2 cellular contexts compared by ENCODE assay signal in the genomic region with DNA sequence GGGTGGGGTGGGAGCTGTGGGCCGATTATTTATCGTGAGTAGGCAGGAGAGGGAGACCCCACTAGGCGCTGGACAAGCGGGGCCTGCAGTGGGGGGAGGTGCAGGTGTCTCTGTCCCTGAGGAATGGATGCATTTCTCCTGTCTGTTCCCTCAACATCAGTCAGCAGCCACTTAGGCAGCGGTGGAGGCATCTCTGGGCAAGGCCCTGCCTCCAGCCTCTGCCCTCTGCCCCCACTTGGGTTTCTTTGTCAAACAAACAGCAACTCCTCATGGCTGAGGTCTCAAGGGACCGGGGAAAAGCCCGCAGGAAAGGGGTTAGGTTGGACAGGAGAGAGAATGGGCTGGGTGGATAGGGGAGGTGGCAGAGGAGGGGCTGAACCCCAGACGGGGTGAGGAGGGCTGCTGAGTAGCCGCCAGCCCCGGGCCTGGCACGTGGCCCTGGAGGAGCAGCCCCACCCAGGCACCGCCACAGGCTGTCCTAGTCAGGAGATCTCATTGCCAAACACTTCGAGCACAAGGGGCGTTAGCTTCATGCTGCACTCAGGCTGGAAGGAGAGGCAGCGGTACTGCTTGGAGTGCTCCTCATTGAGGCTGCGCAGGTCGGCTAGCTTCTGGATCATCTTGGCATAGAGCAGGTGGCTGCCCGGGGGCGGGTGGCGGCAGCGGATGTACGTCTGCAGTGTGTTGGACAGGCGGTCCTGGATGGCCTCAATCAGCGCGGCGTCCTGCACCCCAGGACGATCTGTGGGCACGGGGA.
TF ChIP-seq lines count a peak whose summit lies in the region.

No MANE protein-coding gene starts in this region.

TF ChIP-seq in HepG2, 621 proteins besides CTCF, POLR2A, EP300 and RAD21:
- TF ChIP-seq ZFAT (CRISPR knock-in tag; conservative IDR thresholded peaks at IDR 0.05): no peak
- no peak for TF ChIP-seq MED8 (CRISPR knock-in tag; IDR thresholded peaks at IDR 0.05; ENCODE audit: insufficient replicate concordance)
- no peak for TF ChIP-seq ZNF260 (CRISPR knock-in tag; IDR thresholded peaks at IDR 0.05; ENCODE audit: borderline replicate concordance, low read depth)
- no peak for TF ChIP-seq ATRX (CRISPR knock-in tag; IDR thresholded peaks at IDR 0.05; ENCODE audit: borderline replicate concordance)
- TF ChIP-seq, protein P1, sequence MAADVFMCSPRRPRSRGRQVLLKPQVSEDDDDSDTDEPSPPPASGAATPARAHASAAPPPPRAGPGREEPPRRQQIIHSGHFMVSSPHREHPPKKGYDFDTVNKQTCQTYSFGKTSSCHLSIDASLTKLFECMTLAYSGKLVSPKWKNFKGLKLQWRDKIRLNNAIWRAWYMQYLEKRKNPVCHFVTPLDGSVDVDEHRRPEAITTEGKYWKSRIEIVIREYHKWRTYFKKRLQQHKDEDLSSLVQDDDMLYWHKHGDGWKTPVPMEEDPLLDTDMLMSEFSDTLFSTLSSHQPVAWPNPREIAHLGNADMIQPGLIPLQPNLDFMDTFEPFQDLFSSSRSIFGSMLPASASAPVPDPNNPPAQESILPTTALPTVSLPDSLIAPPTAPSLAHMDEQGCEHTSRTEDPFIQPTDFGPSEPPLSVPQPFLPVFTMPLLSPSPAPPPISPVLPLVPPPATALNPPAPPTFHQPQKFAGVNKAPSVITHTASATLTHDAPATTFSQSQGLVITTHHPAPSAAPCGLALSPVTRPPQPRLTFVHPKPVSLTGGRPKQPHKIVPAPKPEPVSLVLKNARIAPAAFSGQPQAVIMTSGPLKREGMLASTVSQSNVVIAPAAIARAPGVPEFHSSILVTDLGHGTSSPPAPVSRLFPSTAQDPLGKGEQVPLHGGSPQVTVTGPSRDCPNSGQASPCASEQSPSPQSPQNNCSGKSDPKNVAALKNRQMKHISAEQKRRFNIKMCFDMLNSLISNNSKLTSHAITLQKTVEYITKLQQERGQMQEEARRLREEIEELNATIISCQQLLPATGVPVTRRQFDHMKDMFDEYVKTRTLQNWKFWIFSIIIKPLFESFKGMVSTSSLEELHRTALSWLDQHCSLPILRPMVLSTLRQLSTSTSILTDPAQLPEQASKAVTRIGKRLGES (CRISPR knock-in tag; IDR thresholded peaks at IDR 0.05; ENCODE audit: borderline replicate concordance): no peak
- TF ChIP-seq PCBP1 (IDR thresholded peaks at IDR 0.05; ENCODE audit: borderline replicate concordance, low read depth, low read length): no peak
- TF ChIP-seq ZNF749 (CRISPR knock-in tag; IDR thresholded peaks at IDR 0.05; ENCODE audit: borderline replicate concordance): no peak
- TF ChIP-seq, protein P2, sequence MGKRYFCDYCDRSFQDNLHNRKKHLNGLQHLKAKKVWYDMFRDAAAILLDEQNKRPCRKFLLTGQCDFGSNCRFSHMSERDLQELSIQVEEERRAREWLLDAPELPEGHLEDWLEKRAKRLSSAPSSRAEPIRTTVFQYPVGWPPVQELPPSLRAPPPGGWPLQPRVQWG (CRISPR knock-in tag; IDR thresholded peaks at IDR 0.05; ENCODE audit: borderline replicate concordance, low read depth): no peak
- no peak for TF ChIP-seq ZNF75D (CRISPR knock-in tag; IDR thresholded peaks at IDR 0.05; ENCODE audit: borderline replicate concordance)
- TF ChIP-seq, protein P3, sequence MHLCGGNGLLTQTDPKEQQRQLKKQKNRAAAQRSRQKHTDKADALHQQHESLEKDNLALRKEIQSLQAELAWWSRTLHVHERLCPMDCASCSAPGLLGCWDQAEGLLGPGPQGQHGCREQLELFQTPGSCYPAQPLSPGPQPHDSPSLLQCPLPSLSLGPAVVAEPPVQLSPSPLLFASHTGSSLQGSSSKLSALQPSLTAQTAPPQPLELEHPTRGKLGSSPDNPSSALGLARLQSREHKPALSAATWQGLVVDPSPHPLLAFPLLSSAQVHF (CRISPR knock-in tag; IDR thresholded peaks at IDR 0.05): no peak
- TF ChIP-seq ZNF776 (CRISPR knock-in tag; IDR thresholded peaks at IDR 0.05): no peak

TF ChIP-seq in H1, 55 proteins besides CTCF, POLR2A, EP300 and RAD21:
- no peak for TF ChIP-seq CHD1 (IDR thresholded peaks at IDR 0.05; ENCODE audit: low read depth, low read length)
- TF ChIP-seq, protein P4, sequence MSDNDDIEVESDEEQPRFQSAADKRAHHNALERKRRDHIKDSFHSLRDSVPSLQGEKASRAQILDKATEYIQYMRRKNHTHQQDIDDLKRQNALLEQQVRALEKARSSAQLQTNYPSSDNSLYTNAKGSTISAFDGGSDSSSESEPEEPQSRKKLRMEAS (IDR thresholded peaks at IDR 0.05): 0 out of 2 replicates have a peak, but pooled peaks have one; percentile 11
